10 cellular contexts compared by ENCODE assay signal in the genomic region with DNA sequence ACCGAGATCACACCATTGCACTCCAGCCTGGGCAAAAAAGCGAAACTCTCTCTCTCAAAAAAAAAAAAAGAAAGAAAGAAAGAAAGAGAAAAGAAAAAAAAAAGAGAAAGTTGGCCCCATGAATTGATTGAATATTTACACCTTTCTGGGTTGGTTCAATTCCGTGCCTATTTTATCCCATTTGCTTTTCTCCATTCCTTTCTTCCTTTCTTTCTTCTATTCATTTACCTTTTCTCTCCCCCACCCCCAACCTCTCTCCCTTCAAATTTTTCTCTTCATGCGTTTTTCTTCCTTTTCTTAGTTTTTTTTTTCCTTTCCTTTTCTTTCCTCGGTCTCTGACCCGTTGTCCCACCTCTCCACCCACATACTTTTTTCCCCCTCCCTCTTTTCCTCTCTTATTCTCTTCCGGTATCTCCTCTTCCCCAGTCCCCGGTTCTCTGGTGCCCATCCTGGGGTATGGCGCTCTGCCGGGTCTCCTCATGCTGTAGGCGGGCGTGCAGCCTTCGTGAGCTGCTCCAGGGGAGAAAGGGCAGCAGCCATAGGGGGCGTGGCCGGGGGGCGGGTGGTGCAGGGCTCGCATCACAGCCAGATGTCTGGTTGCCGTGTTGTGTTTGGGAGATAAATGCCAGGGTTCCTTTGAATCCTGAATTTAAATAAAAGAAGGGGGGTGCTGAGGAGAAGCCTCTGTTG. TPM values are rescaled to one million over a fixed set of nuclear protein-coding genes. Genes with fewer than 3 reads are reported as not detected.
DNase-seq lines count a peak whose midpoint lies in the region; ATAC-seq and TF ChIP-seq lines count a peak whose summit lies in the region.
"Had no signal": no experiment of that assay in that cellular context is flagged by ENCODE, and none has a peak within 500 bp of the region (broad histone marks: within the 10 kb centered on the region; RNA-seq: fewer than 3 reads in every experiment).

No MANE protein-coding gene starts in this region.

- no peak overlapping the region for H3K27ac Mint-ChIP-seq in CD4-positive, alpha-beta T cell
- no peak overlapping the region for H3K27ac Mint-ChIP-seq in neural crest cell (ENCODE audit: unreplicated experiment)

- no peak overlapping the region for H3K4me2 ChIP-seq in Karpas-422 (ENCODE audit: low read depth, low read length, poor library complexity, severe bottlenecking)
- no peak overlapping the region for H3K4me2 ChIP-seq in PC-3 (ENCODE audit: low read length)

- peak in 1 of 10 experiments; percentile 32 for DNase-seq in CD4-positive, alpha-beta T cell
- peak; percentile 50 for DNase-seq in Karpas-422
- DNase-seq in coronary artery (ENCODE audit: low spot score), result peak; percentile 82
- peak; percentile 65 for DNase-seq in neural crest cell (ENCODE audit: low read depth, low spot score)
- DNase-seq in T1000 (lab: John Stamatoyannopoulos, UW), result no peak
- no peak for DNase-seq in hippocampal formation (lab: John Stamatoyannopoulos, UW)
- no peak for DNase-seq in NCI-H128 (lab: John Stamatoyannopoulos, UW; ENCODE audit: unreplicated experiment)
- no peak for DNase-seq in PC-3
- DNase-seq: kidney glomerular epithelial cell had no signal

- BruUV-seq in PC-3 (replicated peaks; lab: Mats Ljungman, UMichigan), result no TSS peak

- H2AFZ ChIP-seq in Karpas-422 (ENCODE audit: low read length) (no peak overlapping the region), PC-3 (ENCODE audit: low read length) (no peak overlapping the region)

- CTCF ChIA-PET in CD4-positive, alpha-beta T cell (lab: Charles Lee), result interaction anchor here (0.7 kb wide), 1 partner anchor 10 kb away, joined by 3 read pairs; no protein-coding TSS in a partner anchor
- CTCF ChIA-PET in PC-3 (lab: Charles Lee), result no interaction called here

- H3K4me1 ChIP-seq in Karpas-422 (ENCODE audit: low read length), result no peaks in the 10 kb centered on the region
- peaks cover 16% of the 10 kb centered on the region for H3K4me1 ChIP-seq in PC-3 (ENCODE audit: insufficient read depth, low read length)

- ATAC-seq in CD4-positive, alpha-beta T cell (ENCODE audit: poor library complexity), result peak; percentile 41
- no peak for ATAC-seq in PC-3

- H3K36me3 Mint-ChIP-seq in CD4-positive, alpha-beta T cell (ENCODE audit: low read depth), result no peaks in the 10 kb centered on the region
- H3K36me3 Mint-ChIP-seq in neural crest cell (ENCODE audit: low read depth), result no peaks in the 10 kb centered on the region

- no peaks in the 10 kb centered on the region for H3F3A ChIP-seq in PC-3 (ENCODE audit: low read length, unreplicated experiment)

- intact Hi-C loops in CD4-positive, alpha-beta T cell (cut with DNase I, micrococcal nuclease), result no loop called here
- intact Hi-C loops in PC-3 (cut with micrococcal nuclease), result no loop called here

- no peak overlapping the region for H3K27ac ChIP-seq in CD4-positive, alpha-beta T cell (ENCODE audit: low read depth, low read length)
- H3K27ac ChIP-seq in Karpas-422 (ENCODE audit: low read length), result no peak overlapping the region
- H3K27ac ChIP-seq in coronary artery, result peak overlapping the region; percentile 64 to 98
- no peak overlapping the region for H3K27ac ChIP-seq in PC-3 (ENCODE audit: low read length)

- H3K4me3 ChIP-seq in Karpas-422 (ENCODE audit: low read length), result no peak overlapping the region
- peak overlapping the region; percentile 32 for H3K4me3 ChIP-seq in coronary artery
- H3K4me3 ChIP-seq in PC-3 (ENCODE audit: low read length), result no peak overlapping the region

- no peaks in the 10 kb centered on the region for H3K79me2 ChIP-seq in Karpas-422 (ENCODE audit: low read length)
- no peaks in the 10 kb centered on the region for H3K79me2 ChIP-seq in PC-3 (ENCODE audit: low read length)

- H3K4me3 Mint-ChIP-seq in CD4-positive, alpha-beta T cell, result no peak overlapping the region
- H3K4me3 Mint-ChIP-seq in neural crest cell, result peak overlapping the region; percentile 71
- H3K4me3 Mint-ChIP-seq: IgD-negative memory B cell had no signal

- peaks cover 76% of the 10 kb centered on the region for H3K27me3 Mint-ChIP-seq in CD4-positive, alpha-beta T cell
- H3K27me3 Mint-ChIP-seq in neural crest cell (ENCODE audit: low read depth), result peaks cover 36% of the 10 kb centered on the region

- H3K36me3 ChIP-seq in Karpas-422 (ENCODE audit: insufficient read depth, low read length) (no peaks in the 10 kb centered on the region), PC-3 (ENCODE audit: low read depth, low read length) (no peaks in the 10 kb centered on the region)

- H3K27me3 ChIP-seq in CD4-positive, alpha-beta T cell (ENCODE audit: control insufficient read depth, insufficient read depth, low read length), result peaks cover 78% of the 10 kb centered on the region
- H3K27me3 ChIP-seq in Karpas-422 (ENCODE audit: low read length), result no peaks in the 10 kb centered on the region
- 0 out of 2 replicates have a peak, but pooled peaks cover 1% of the 10 kb centered on the region for H3K27me3 ChIP-seq in PC-3 (ENCODE audit: low read length)

- no peaks in the 10 kb centered on the region for H3K9me3 ChIP-seq in CD4-positive, alpha-beta T cell (ENCODE audit: control insufficient read depth, low read length)
- H3K9me3 ChIP-seq in Karpas-422 (ENCODE audit: low read length) (no peaks in the 10 kb centered on the region), PC-3 (ENCODE audit: low read length) (no peaks in the 10 kb centered on the region)

- POLR2A ChIA-PET in CD4-positive, alpha-beta T cell (lab: Charles Lee), result no interaction called here
- POLR2A ChIA-PET in PC-3 (lab: Charles Lee; ENCODE audit: unreplicated experiment), result no interaction called here

- H4K20me1 ChIP-seq in Karpas-422 (ENCODE audit: insufficient read depth, low read depth, low read length) (no peaks in the 10 kb centered on the region), PC-3 (ENCODE audit: low read length) (no peaks in the 10 kb centered on the region)

- H3K4me1 Mint-ChIP-seq in CD4-positive, alpha-beta T cell (ENCODE audit: low read depth), result peaks cover 9% of the 10 kb centered on the region
- peaks cover 67% of the 10 kb centered on the region for H3K4me1 Mint-ChIP-seq in neural crest cell

- no peaks in the 10 kb centered on the region for H3K9me2 ChIP-seq in Karpas-422 (replicated peaks; ENCODE audit: insufficient read depth, low read length)
- H3K9me2 ChIP-seq in PC-3 (replicated peaks; ENCODE audit: low read length), result no peaks in the 10 kb centered on the region

- H3K9ac ChIP-seq in Karpas-422 (ENCODE audit: low read length), result no peak overlapping the region
- H3K9ac ChIP-seq in PC-3 (ENCODE audit: low read length), result no peak overlapping the region

- no peaks in the 10 kb centered on the region for H3K9me3 Mint-ChIP-seq in CD4-positive, alpha-beta T cell
- no peaks in the 10 kb centered on the region for H3K9me3 Mint-ChIP-seq in neural crest cell
- H3K9me3 Mint-ChIP-seq: IgD-negative memory B cell had no signal

- TF ChIP-seq CTCF in CD4-positive, alpha-beta T cell (IDR thresholded peaks at IDR 0.05), result no peak
- TF ChIP-seq CTCF in coronary artery (IDR thresholded peaks at IDR 0.05) (no peak), neural crest cell (conservative IDR thresholded peaks at IDR 0.05) (no peak), PC-3 (conservative IDR thresholded peaks at IDR 0.05; ENCODE audit: low read depth, low read length) (no peak)

RNA-seq across cellular contexts. Expression of a gene that starts 5.3 kb away (rescaled TPM):
- 10 to 100 TPM in 1 of 2 experiments, 1 to 10 TPM in 1; 10.0 to 11.4 TPM for total RNA-seq in CD4-positive, alpha-beta T cell
- total RNA-seq in Karpas-422 (2014; rRNA removed; shearing (Covaris generic); ENCODE audit: low replicate concordance), result not detected in 2 replicates
- total RNA-seq in neural crest cell (13.3 and 14.8 TPM in 2 replicates), PC-3 (2014; rRNA removed) (30.6 and 56.2 TPM in 2 replicates)

RNA-seq across cellular contexts. Expression of a gene that starts 40.9 kb away (rescaled TPM):
- total RNA-seq in CD4-positive, alpha-beta T cell, result not detected
- total RNA-seq in Karpas-422 (2014; rRNA removed; shearing (Covaris generic); ENCODE audit: low replicate concordance), result not detected in 2 replicates
- not detected in 2 replicates for total RNA-seq in neural crest cell
- total RNA-seq in PC-3 (2014; rRNA removed), result not detected in 2 replicates

RNA-seq across cellular contexts. Expression of a gene that starts 56.3 kb away (rescaled TPM):
- total RNA-seq in CD4-positive, alpha-beta T cell, result 10 to 100 TPM; 53.4 to 55.7 TPM
- 41.0 and 106 TPM in 2 replicates for total RNA-seq in Karpas-422 (2014; rRNA removed; shearing (Covaris generic); ENCODE audit: low replicate concordance)
- total RNA-seq in neural crest cell (67.1 and 68.8 TPM in 2 replicates), PC-3 (2014; rRNA removed) (67.7 and 95.0 TPM in 2 replicates)

Comparison
In these comparisons a context has a peak if more than half of its experiments do, and no peak if none do; other contexts are left out.
1. DNase-seq: peak in Karpas-422 (single experiment), coronary artery (single experiment) and neural crest cell (single experiment); none in T1000 (single experiment), hippocampal formation (0 of 2), NCI-H128 (single experiment) and PC-3 (single experiment).
2. H3K27ac ChIP-seq: peak in coronary artery (2 of 2); none in CD4-positive, alpha-beta T cell (single experiment), Karpas-422 (single experiment) and PC-3 (single experiment).
3. RNA of a gene that starts 5.3 kb away (total RNA-seq): 30.6 to 56.2 TPM in PC-3, 13.3 to 14.8 TPM in neural crest cell and 10.0 to 11.4 TPM in CD4-positive, alpha-beta T cell; not detected in Karpas-422; every median in the first group is over 10 times any median in the second.